In genomic region chr1:25583519-25584370, GRCh38 we compare ENCODE assay signal across 14 cellular contexts.
"Had no signal": no experiment of that assay in that cellular context is flagged by ENCODE, and none has a peak within 500 bp of the region (broad histone marks: within the 10 kb centered on the region; RNA-seq: fewer than 3 reads in every experiment).

No MANE protein-coding gene starts in this region.

- H3K4me1 ChIP-seq: pancreas, transverse colon had no signal

- H3K27ac Mint-ChIP-seq: activated CD4-positive, alpha-beta T cell treated with anti-CD3 and anti-CD28 coated beads, Interleukin-2, amount 10 ng/mL, durations not matched to agents 24 days and 14 days; activated T-helper 1 cell treated with anti-CD3 and anti-CD28 coated beads, Interleukin-12 subunit alpha, Interleukin-12 subunit beta, Interleukin-2, Interleukin-4 antibody, amounts not matched to agents 30 ng/mL and 10 ng/mL and 1 ng/mL, durations not matched to agents 14 hours and 24 hours and 36 hours; dendritic cell treated with granulocyte-macrophage colony-stimulating factor and Interleukin-4, amounts not matched to agents 40 ng/mL and 50 ng/mL, for 4 days had no signal

- H3K36me3 ChIP-seq: ascending aorta, gastrocnemius medialis, heart right ventricle, pancreas, transverse colon had no signal

- H3K4me3 ChIP-seq: ascending aorta, gastrocnemius medialis, heart right ventricle, pancreas, transverse colon had no signal

- H3K9me3 Mint-ChIP-seq: activated CD4-positive, alpha-beta T cell treated with anti-CD3 and anti-CD28 coated beads, Interleukin-2, amount 10 ng/mL, durations not matched to agents 24 days and 14 days; activated T-helper 1 cell treated with anti-CD3 and anti-CD28 coated beads, Interleukin-12 subunit alpha, Interleukin-12 subunit beta, Interleukin-2, Interleukin-4 antibody, amounts not matched to agents 30 ng/mL and 10 ng/mL and 1 ng/mL, durations not matched to agents 14 hours and 24 hours and 36 hours; dendritic cell treated with granulocyte-macrophage colony-stimulating factor and Interleukin-4, amounts not matched to agents 40 ng/mL and 50 ng/mL, for 4 days had no signal

- H3K27ac ChIP-seq: ascending aorta, heart right ventricle, pancreas, transverse colon had no signal

- H3K4me3 Mint-ChIP-seq: activated CD4-positive, alpha-beta T cell treated with anti-CD3 and anti-CD28 coated beads, Interleukin-2, amount 10 ng/mL, durations not matched to agents 24 days and 14 days; activated T-helper 1 cell treated with anti-CD3 and anti-CD28 coated beads, Interleukin-12 subunit alpha, Interleukin-12 subunit beta, Interleukin-2, Interleukin-4 antibody, amounts not matched to agents 30 ng/mL and 10 ng/mL and 1 ng/mL, durations not matched to agents 14 hours and 24 hours and 36 hours; dendritic cell treated with granulocyte-macrophage colony-stimulating factor and Interleukin-4, amounts not matched to agents 40 ng/mL and 50 ng/mL, for 4 days had no signal

- DNase-seq: activated CD4-positive, alpha-beta T cell treated with anti-CD3 and anti-CD28 coated beads, Interleukin-2, amount 10 ng/mL, durations not matched to agents 24 days and 14 days; activated CD4-positive, CD25-positive, alpha-beta regulatory T cell; activated naive CD4-positive, alpha-beta T cell; effector memory CD4-positive, alpha-beta T cell; gastrocnemius medialis; heart right ventricle; pancreas; stimulated activated CD4-positive, alpha-beta T cell treated with anti-CD3 and anti-CD28 coated beads, Interleukin-4, amount 100 ng/mL, for 1 hour; stimulated activated naive CD4-positive, alpha-beta T cell; T-helper 2 cell; transverse colon had no signal

- H3K27me3 ChIP-seq: ascending aorta, gastrocnemius medialis, heart right ventricle, pancreas, transverse colon had no signal

- H3K9me3 ChIP-seq: ascending aorta, gastrocnemius medialis, heart right ventricle, pancreas, transverse colon had no signal

- H3K4me1 Mint-ChIP-seq: activated CD4-positive, alpha-beta T cell treated with anti-CD3 and anti-CD28 coated beads, Interleukin-2, amount 10 ng/mL, durations not matched to agents 24 days and 14 days had no signal
